ENCODE assay signal across 15 cellular contexts in genomic region chr18:26802330-26803200, GRCh38.
DNase-seq lines count a peak whose midpoint lies in the region; ATAC-seq and TF ChIP-seq lines count a peak whose summit lies in the region.
"Had no signal": no experiment of that assay in that cellular context is flagged by ENCODE, and none has a peak within 500 bp of the region (broad histone marks: within the 10 kb centered on the region; RNA-seq: fewer than 3 reads in every experiment).

No MANE protein-coding gene starts in this region.

- H2AFZ ChIP-seq in PC-3 (ENCODE audit: low read length): no peak overlapping the region

- no peak for TF ChIP-seq CTCF in PC-3 (conservative IDR thresholded peaks at IDR 0.05; ENCODE audit: low read depth, low read length)

- H3K4me3 ChIP-seq in Jurkat, Clone E6-1 (ENCODE audit: low read length): no peak overlapping the region
- no peak overlapping the region for H3K4me3 ChIP-seq in PC-3 (ENCODE audit: low read length)
- H3K4me3 ChIP-seq: SJSA1 had no signal

- intact Hi-C loops in PC-3 (cut with micrococcal nuclease): no loop called here

- no peaks in the 10 kb centered on the region for H3K9me3 ChIP-seq in PC-3 (ENCODE audit: low read length)
- H3K9me3 ChIP-seq: SJSA1 had no signal

- no peaks in the 10 kb centered on the region for H3F3A ChIP-seq in PC-3 (ENCODE audit: low read length, unreplicated experiment)

- H4K20me1 ChIP-seq in PC-3 (ENCODE audit: low read length): no peaks in the 10 kb centered on the region

- H3K9ac ChIP-seq in PC-3 (ENCODE audit: low read length): no peak overlapping the region

- ATAC-seq in PC-3 (no peak), HG03354 (IDR thresholded peaks at IDR 0.05; ENCODE audit: poor library complexity, severe bottlenecking, unreplicated experiment) (no peak), GM19035 (IDR thresholded peaks at IDR 0.05; ENCODE audit: unreplicated experiment) (no peak)
- ATAC-seq: HepG2 had no signal

- no peaks in the 10 kb centered on the region for H3K9me2 ChIP-seq in PC-3 (replicated peaks; ENCODE audit: low read length)

- no peaks in the 10 kb centered on the region for H3K36me3 ChIP-seq in PC-3 (ENCODE audit: low read depth, low read length)
- H3K36me3 ChIP-seq: SJSA1 had no signal

- no peak overlapping the region for H3K27ac ChIP-seq in PC-3 (ENCODE audit: low read length)
- H3K27ac ChIP-seq: SJSA1 had no signal

- no peaks in the 10 kb centered on the region for H3K79me2 ChIP-seq in PC-3 (ENCODE audit: low read length)

- no peaks in the 10 kb centered on the region for H3K27me3 ChIP-seq in PC-3 (ENCODE audit: low read length)

- no peaks in the 10 kb centered on the region for H3K4me1 ChIP-seq in PC-3 (ENCODE audit: insufficient read depth, low read length)
- H3K4me1 ChIP-seq: SJSA1 had no signal

- H3K4me2 ChIP-seq in PC-3 (ENCODE audit: low read length): no peak overlapping the region

- DNase-seq in AML-193 (lab: John Stamatoyannopoulos, UW) (peak; percentile 11 to 14), PC-3 (peak; percentile 6), islet precursor cell (peak; percentile 64), activated T-cell treated with anti-CD3 and anti-CD28 coated beads for 4 hours (no peak)
- DNase-seq in Jurkat, Clone E6-1 (ENCODE audit: low read depth, low spot score): peak; percentile 20
- DNase-seq: CD8-positive, alpha-beta memory T cell; DMS53; H7; KG1; NCI-H1105; NCI-H446 treated with DMSO at 0.1 percent for 48 hours had no signal

- POLR2A ChIA-PET in PC-3 (lab: Charles Lee; ENCODE audit: unreplicated experiment): no interaction called here

- CTCF ChIA-PET in PC-3 (lab: Charles Lee): no interaction called here

- BruUV-seq in PC-3 (replicated peaks; lab: Mats Ljungman, UMichigan): no TSS peak
